Comparison of ENCODE assay signal across 2 cellular contexts in the genomic region with DNA sequence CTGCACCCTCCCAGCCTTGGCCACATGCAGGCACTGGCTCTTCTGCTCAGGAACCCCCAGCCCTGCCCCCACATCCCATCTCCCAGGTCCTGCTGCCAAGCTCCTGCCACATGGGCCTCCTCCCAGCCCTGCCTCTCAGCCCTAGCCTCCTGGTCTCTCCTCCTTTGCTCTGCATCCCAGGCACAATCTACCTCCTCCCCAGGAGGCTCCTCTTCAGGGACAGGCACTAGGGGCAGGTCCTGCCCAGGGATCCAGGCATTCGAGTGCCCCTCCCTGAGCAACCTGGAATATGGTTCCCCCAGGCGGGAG.
TF ChIP-seq lines count a peak whose summit lies in the region.

No MANE protein-coding gene starts in this region.

TF ChIP-seq in HEK293, 187 proteins besides CTCF, POLR2A, EP300 and RAD21 (continued from another document):
- TF ChIP-seq, protein P1, sequence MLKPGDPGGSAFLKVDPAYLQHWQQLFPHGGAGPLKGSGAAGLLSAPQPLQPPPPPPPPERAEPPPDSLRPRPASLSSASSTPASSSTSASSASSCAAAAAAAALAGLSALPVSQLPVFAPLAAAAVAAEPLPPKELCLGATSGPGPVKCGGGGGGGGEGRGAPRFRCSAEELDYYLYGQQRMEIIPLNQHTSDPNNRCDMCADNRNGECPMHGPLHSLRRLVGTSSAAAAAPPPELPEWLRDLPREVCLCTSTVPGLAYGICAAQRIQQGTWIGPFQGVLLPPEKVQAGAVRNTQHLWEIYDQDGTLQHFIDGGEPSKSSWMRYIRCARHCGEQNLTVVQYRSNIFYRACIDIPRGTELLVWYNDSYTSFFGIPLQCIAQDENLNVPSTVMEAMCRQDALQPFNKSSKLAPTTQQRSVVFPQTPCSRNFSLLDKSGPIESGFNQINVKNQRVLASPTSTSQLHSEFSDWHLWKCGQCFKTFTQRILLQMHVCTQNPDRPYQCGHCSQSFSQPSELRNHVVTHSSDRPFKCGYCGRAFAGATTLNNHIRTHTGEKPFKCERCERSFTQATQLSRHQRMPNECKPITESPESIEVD (tag by site-specific recombination; IDR thresholded peaks at IDR 0.05), result no peak
- TF ChIP-seq ZSCAN16 (tag by site-specific recombination; IDR thresholded peaks at IDR 0.05), result no peak
- peak; percentile 75 for TF ChIP-seq GLIS1 (tag by site-specific recombination; IDR thresholded peaks at IDR 0.05)
- no peak for TF ChIP-seq ZNF341 (tag by site-specific recombination; IDR thresholded peaks at IDR 0.05; ENCODE audit: low read depth)
- TF ChIP-seq ZNF670 (tag by site-specific recombination; IDR thresholded peaks at IDR 0.05; ENCODE audit: low read depth), result no peak

TF ChIP-seq in HEK293T, 16 proteins besides CTCF, POLR2A, EP300 and RAD21 (continued from another document):
- TF ChIP-seq BHLHE40 (IDR thresholded peaks at IDR 0.05; ENCODE audit: borderline replicate concordance), result no peak
- TF ChIP-seq FOXK2 (IDR thresholded peaks at IDR 0.05), result no peak
- no peak for TF ChIP-seq NFRKB (IDR thresholded peaks at IDR 0.05)
- TF ChIP-seq FOXM1 (IDR thresholded peaks at IDR 0.05; ENCODE audit: borderline replicate concordance), result no peak
- TF ChIP-seq HDGF (IDR thresholded peaks at IDR 0.05; ENCODE audit: borderline replicate concordance), result no peak
- TF ChIP-seq SUZ12 (IDR thresholded peaks at IDR 0.05), result no peak
- TF ChIP-seq CTBP1 (IDR thresholded peaks at IDR 0.05; ENCODE audit: borderline replicate concordance), result no peak
- TF ChIP-seq TARDBP (IDR thresholded peaks at IDR 0.05), result no peak
TF ChIP-seq in HEK293T: peak in this region for 0.
